1 cellular context compared by ENCODE assay signal in genomic region chr12:119988440-119988787, GRCh38.
TF ChIP-seq lines count a peak whose summit lies in the region.

No MANE protein-coding gene starts in this region.

TF ChIP-seq in HEK293, 187 proteins besides CTCF, POLR2A, EP300 and RAD21 (continued from another document):
- TF ChIP-seq, protein P1, sequence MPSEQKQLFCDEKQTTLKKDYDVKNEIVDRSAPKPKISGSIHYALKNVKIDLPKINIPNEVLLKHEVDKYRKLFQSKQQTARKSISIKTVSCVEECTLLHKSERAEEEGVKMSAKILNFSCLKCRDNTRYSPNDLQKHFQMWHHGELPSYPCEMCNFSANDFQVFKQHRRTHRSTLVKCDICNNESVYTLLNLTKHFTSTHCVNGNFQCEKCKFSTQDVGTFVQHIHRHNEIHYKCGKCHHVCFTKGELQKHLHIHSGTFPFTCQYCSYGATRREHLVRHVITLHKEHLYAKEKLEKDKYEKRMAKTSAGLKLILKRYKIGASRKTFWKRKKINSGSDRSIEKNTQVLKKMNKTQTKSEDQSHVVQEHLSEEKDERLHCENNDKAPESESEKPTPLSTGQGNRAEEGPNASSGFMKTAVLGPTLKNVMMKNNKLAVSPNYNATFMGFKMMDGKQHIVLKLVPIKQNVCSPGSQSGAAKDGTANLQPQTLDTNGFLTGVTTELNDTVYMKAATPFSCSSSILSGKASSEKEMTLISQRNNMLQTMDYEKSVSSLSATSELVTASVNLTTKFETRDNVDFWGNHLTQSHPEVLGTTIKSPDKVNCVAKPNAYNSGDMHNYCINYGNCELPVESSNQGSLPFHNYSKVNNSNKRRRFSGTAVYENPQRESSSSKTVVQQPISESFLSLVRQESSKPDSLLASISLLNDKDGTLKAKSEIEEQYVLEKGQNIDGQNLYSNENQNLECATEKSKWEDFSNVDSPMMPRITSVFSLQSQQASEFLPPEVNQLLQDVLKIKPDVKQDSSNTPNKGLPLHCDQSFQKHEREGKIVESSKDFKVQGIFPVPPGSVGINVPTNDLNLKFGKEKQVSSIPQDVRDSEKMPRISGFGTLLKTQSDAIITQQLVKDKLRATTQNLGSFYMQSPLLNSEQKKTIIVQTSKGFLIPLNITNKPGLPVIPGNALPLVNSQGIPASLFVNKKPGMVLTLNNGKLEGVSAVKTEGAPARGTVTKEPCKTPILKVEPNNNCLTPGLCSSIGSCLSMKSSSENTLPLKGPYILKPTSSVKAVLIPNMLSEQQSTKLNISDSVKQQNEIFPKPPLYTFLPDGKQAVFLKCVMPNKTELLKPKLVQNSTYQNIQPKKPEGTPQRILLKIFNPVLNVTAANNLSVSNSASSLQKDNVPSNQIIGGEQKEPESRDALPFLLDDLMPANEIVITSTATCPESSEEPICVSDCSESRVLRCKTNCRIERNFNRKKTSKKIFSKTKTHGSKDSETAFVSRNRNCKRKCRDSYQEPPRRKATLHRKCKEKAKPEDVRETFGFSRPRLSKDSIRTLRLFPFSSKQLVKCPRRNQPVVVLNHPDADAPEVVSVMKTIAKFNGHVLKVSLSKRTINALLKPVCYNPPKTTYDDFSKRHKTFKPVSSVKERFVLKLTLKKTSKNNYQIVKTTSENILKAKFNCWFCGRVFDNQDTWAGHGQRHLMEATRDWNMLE (tag by site-specific recombination; conservative IDR thresholded peaks at IDR 0.05; ENCODE audit: low read depth) = no peak
- no peak for TF ChIP-seq ZSCAN23 (tag by site-specific recombination; IDR thresholded peaks at IDR 0.05)
- TF ChIP-seq, protein P2, sequence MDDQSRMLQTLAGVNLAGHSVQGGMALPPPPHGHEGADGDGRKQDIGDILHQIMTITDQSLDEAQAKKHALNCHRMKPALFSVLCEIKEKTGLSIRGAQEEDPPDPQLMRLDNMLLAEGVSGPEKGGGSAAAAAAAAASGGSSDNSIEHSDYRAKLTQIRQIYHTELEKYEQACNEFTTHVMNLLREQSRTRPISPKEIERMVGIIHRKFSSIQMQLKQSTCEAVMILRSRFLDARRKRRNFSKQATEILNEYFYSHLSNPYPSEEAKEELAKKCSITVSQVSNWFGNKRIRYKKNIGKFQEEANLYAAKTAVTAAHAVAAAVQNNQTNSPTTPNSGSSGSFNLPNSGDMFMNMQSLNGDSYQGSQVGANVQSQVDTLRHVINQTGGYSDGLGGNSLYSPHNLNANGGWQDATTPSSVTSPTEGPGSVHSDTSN (CRISPR knock-in tag; IDR thresholded peaks at IDR 0.05) = no peak; the same call in 1 of the 2 replicates
- TF ChIP-seq, protein P3, sequence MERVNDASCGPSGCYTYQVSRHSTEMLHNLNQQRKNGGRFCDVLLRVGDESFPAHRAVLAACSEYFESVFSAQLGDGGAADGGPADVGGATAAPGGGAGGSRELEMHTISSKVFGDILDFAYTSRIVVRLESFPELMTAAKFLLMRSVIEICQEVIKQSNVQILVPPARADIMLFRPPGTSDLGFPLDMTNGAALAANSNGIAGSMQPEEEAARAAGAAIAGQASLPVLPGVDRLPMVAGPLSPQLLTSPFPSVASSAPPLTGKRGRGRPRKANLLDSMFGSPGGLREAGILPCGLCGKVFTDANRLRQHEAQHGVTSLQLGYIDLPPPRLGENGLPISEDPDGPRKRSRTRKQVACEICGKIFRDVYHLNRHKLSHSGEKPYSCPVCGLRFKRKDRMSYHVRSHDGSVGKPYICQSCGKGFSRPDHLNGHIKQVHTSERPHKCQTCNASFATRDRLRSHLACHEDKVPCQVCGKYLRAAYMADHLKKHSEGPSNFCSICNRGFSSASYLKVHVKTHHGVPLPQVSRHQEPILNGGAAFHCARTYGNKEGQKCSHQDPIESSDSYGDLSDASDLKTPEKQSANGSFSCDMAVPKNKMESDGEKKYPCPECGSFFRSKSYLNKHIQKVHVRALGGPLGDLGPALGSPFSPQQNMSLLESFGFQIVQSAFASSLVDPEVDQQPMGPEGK (tag by site-specific recombination; IDR thresholded peaks at IDR 0.05) = no peak; the same call in 1 of the 2 replicates
- TF ChIP-seq SP7 (tag by site-specific recombination; IDR thresholded peaks at IDR 0.05) = peak; percentile 59; the same call in 1 of the 2 replicates
- TF ChIP-seq ZNF366 (tag by site-specific recombination; conservative IDR thresholded peaks at IDR 0.05) = 0 out of 2 replicates have a peak, but pooled peaks have one; percentile 34
- TF ChIP-seq ZBTB48 (tag by site-specific recombination; IDR thresholded peaks at IDR 0.05) = peak; percentile 45; the same call in 1 of the 2 replicates
- no peak for TF ChIP-seq KLF1 (tag by site-specific recombination; IDR thresholded peaks at IDR 0.05)
- TF ChIP-seq GFI1B (tag by site-specific recombination; IDR thresholded peaks at IDR 0.05) = no peak
- no peak for TF ChIP-seq ZNF658 (tag by site-specific recombination; IDR thresholded peaks at IDR 0.05)
- TF ChIP-seq ZNF10 (tag by site-specific recombination; IDR thresholded peaks at IDR 0.05) = 0 out of 2 replicates have a peak, but pooled peaks have one; percentile 51
- TF ChIP-seq ZNF654 (tag by site-specific recombination; IDR thresholded peaks at IDR 0.05; ENCODE audit: low read depth) = no peak
- TF ChIP-seq, protein P4, sequence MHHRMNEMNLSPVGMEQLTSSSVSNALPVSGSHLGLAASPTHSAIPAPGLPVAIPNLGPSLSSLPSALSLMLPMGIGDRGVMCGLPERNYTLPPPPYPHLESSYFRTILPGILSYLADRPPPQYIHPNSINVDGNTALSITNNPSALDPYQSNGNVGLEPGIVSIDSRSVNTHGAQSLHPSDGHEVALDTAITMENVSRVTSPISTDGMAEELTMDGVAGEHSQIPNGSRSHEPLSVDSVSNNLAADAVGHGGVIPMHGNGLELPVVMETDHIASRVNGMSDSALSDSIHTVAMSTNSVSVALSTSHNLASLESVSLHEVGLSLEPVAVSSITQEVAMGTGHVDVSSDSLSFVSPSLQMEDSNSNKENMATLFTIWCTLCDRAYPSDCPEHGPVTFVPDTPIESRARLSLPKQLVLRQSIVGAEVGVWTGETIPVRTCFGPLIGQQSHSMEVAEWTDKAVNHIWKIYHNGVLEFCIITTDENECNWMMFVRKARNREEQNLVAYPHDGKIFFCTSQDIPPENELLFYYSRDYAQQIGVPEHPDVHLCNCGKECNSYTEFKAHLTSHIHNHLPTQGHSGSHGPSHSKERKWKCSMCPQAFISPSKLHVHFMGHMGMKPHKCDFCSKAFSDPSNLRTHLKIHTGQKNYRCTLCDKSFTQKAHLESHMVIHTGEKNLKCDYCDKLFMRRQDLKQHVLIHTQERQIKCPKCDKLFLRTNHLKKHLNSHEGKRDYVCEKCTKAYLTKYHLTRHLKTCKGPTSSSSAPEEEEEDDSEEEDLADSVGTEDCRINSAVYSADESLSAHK (tag by site-specific recombination; IDR thresholded peaks at IDR 0.05) = no peak
- no peak for TF ChIP-seq ZNF133 (tag by site-specific recombination; IDR thresholded peaks at IDR 0.05)
- TF ChIP-seq SP3 (tag by site-specific recombination; IDR thresholded peaks at IDR 0.05) = no peak; the same call in 1 of the 2 replicates
- peak; percentile 29; the same call in 1 of the 2 replicates for TF ChIP-seq ZNF394 (tag by site-specific recombination; IDR thresholded peaks at IDR 0.05; ENCODE audit: borderline replicate concordance)
- TF ChIP-seq ZBTB49 (tag by site-specific recombination; IDR thresholded peaks at IDR 0.05; ENCODE audit: low read depth) = no peak
- TF ChIP-seq ZNF473 (tag by site-specific recombination; IDR thresholded peaks at IDR 0.05) = no peak
- 0 out of 2 replicates have a peak, but pooled peaks have one; percentile 23 for TF ChIP-seq ZNF600 (tag by site-specific recombination; IDR thresholded peaks at IDR 0.05)
- no peak for TF ChIP-seq ZNF175 (tag by site-specific recombination; IDR thresholded peaks at IDR 0.05)
- peak; percentile 83 for TF ChIP-seq ZBTB17 (tag by site-specific recombination; IDR thresholded peaks at IDR 0.05)
- 0 out of 2 replicates have a peak, but pooled peaks have one; percentile 23 for TF ChIP-seq ZFP37 (tag by site-specific recombination; IDR thresholded peaks at IDR 0.05)
- TF ChIP-seq ZNF341 (tag by site-specific recombination; IDR thresholded peaks at IDR 0.05; ENCODE audit: low read depth) = no peak
- TF ChIP-seq ZNF169 (tag by site-specific recombination; IDR thresholded peaks at IDR 0.05) = no peak
- no peak for TF ChIP-seq KLF8 (tag by site-specific recombination; IDR thresholded peaks at IDR 0.05)
- TF ChIP-seq ZNF629 (tag by site-specific recombination; IDR thresholded peaks at IDR 0.05) = peak; percentile 26; the same call in 1 of the 2 replicates
- peak; percentile 71 for TF ChIP-seq ZNF16 (tag by site-specific recombination; IDR thresholded peaks at IDR 0.05; ENCODE audit: low read depth)
- TF ChIP-seq ZIC2 (tag by site-specific recombination; IDR thresholded peaks at IDR 0.05) = peak; percentile 46; the same call in 1 of the 2 replicates
- no peak for TF ChIP-seq ZBTB8A (tag by site-specific recombination; IDR thresholded peaks at IDR 0.05)
- TF ChIP-seq ZNF239 (tag by site-specific recombination; IDR thresholded peaks at IDR 0.05) = no peak
- TF ChIP-seq ZNF645 (tag by site-specific recombination; IDR thresholded peaks at IDR 0.05) = no peak
- TF ChIP-seq YY1 (tag by site-specific recombination; IDR thresholded peaks at IDR 0.05) = no peak
- no peak for TF ChIP-seq ZNF214 (tag by site-specific recombination; IDR thresholded peaks at IDR 0.05; ENCODE audit: borderline replicate concordance)
